ENCODE assay signal across 25 cellular contexts in genomic region chr5:34818717-34819116, GRCh38. TPM values are rescaled to one million over a fixed set of nuclear protein-coding genes. Genes with fewer than 3 reads are reported as not detected.
A peak's percentile ranks its signal among the peaks of the same experiment; 100 is the strongest.
DNase-seq lines count a peak whose midpoint lies in the region; ATAC-seq and TF ChIP-seq lines count a peak whose summit lies in the region.
"Had no signal": no experiment of that assay in that cellular context is flagged by ENCODE, and none has a peak within 500 bp of the region (broad histone marks: within the 10 kb centered on the region; RNA-seq: fewer than 3 reads in every experiment).

No MANE protein-coding gene starts in this region.

- POLR2A ChIA-PET in IMR-90 (lab: Charles Lee; ENCODE audit: unreplicated experiment) (no interaction called here), WTC11 (lab: Charles Lee) (no interaction called here)

- intact Hi-C loops in heart left ventricle (cut with DNase I) = no loop called here
- intact Hi-C loops in IMR-90 (cut with micrococcal nuclease) = no loop called here
- intact Hi-C loops in stomach (cut with DNase I; ENCODE audit: low total_unique reads) = no loop called here

- no peak overlapping the region for H4K8ac ChIP-seq in IMR-90 (ENCODE audit: low read depth in 2 of 2, low read length in 2 of 2)

- DNase-seq in cardiac muscle cell (ENCODE audit: low read depth in 1 of 2, low spot score in 1 of 2) = no peak
- DNase-seq in heart left ventricle = no peak
- DNase-seq in IMR-90 = no peak
- DNase-seq in WTC11 (ENCODE audit: low spot score) = no peak
- no peak for DNase-seq in stomach
- DNase-seq in erythroblast (lab: John Stamatoyannopoulos, UW) = no peak
- DNase-seq in pons (ENCODE audit: low spot score) = no peak
- DNase-seq: 8988T; ACHN; AML-193; BE2C; CD4-positive, alpha-beta T cell; CD8-positive, alpha-beta memory T cell; DMS 273 treated with DMSO at 0.1 percent for 48 hours; DMS79; EL; GDM1; HFFc6 had no signal

- H3K18ac ChIP-seq in IMR-90 (ENCODE audit: low read depth, low read length) = no peak overlapping the region

- no peaks in the 10 kb centered on the region for H3K27me3 Mint-ChIP-seq in WTC11 (ENCODE audit: low read depth)

- BruUV-seq in IMR-90 (replicated peaks; lab: Mats Ljungman, UMichigan) = no TSS peak

- H3K4me1 ChIP-seq in cardiac muscle cell (ENCODE audit: low read depth) (peaks cover 14% of the 10 kb centered on the region), heart left ventricle (no peaks in the 10 kb centered on the region), IMR-90 (ENCODE audit: control insufficient read depth, insufficient read depth, low read length) (no peaks in the 10 kb centered on the region), stomach (no peaks in the 10 kb centered on the region)
- H3K4me1 ChIP-seq: A549; BE2C; BLaER1 treated with 17β-estradiol and CSF1 and Interleukin-3, amounts not matched to agents 10 nM and 100 nM; HAP-1 had no signal

- H3K56ac ChIP-seq in IMR-90 (ENCODE audit: extremely low read depth, insufficient read depth, low read length) = no peak overlapping the region

- ATAC-seq in heart left ventricle (no peak), IMR-90 (ENCODE audit: low read depth) (no peak), WTC11 (no peak)
- ATAC-seq: A549, GM12878, GM23338 had no signal

- peak overlapping the region; percentile 0 for H3K27ac ChIP-seq in cardiac muscle cell
- no peak overlapping the region for H3K27ac ChIP-seq in heart left ventricle
- H3K27ac ChIP-seq in IMR-90 (ENCODE audit: insufficient read depth, low read length) = no peak overlapping the region
- H3K27ac ChIP-seq in stomach = no peak overlapping the region
- H3K27ac ChIP-seq: A549; BLaER1 treated with 17β-estradiol and CSF1 and Interleukin-3, amounts not matched to agents 10 nM and 100 nM had no signal

- H3K4me1 Mint-ChIP-seq in WTC11 = no peaks in the 10 kb centered on the region
- H3K4me1 Mint-ChIP-seq: CD14-positive monocyte; CD8-positive, alpha-beta memory T cell; GM23338 had no signal

- peaks cover 54% of the 10 kb centered on the region for H3K36me3 Mint-ChIP-seq in WTC11
- H3K36me3 Mint-ChIP-seq: CD14-positive monocyte; CD8-positive, alpha-beta memory T cell had no signal

- CTCF ChIA-PET in IMR-90 (lab: Yijun Ruan, JAX) = interaction anchor here (1.0 kb wide), 1 partner anchor 11 kb away, joined by 4 read pairs; no protein-coding TSS in a partner anchor
- CTCF ChIA-PET in WTC11 (lab: Charles Lee) = interaction anchor here (1.4 kb wide), 1 partner anchor 185 kb away, joined by 4 read pairs; no protein-coding TSS in a partner anchor

- H3K36me3 ChIP-seq in cardiac muscle cell (no peaks in the 10 kb centered on the region), heart left ventricle (peaks cover 0 to 59% (median 24%) of the 10 kb centered on the region in 9 donors), IMR-90 (ENCODE audit: control insufficient read depth, insufficient read depth, low read length) (peaks cover 40% of the 10 kb centered on the region), stomach (peaks cover 5 to 69% (median 49%) of the 10 kb centered on the region in 4 donors)
- H3K36me3 ChIP-seq: BE2C had no signal

- H3K14ac ChIP-seq in IMR-90 (replicated peaks; ENCODE audit: low read depth, low read length) = no peak overlapping the region

- H3K9me3 ChIP-seq in cardiac muscle cell (ENCODE audit: low read depth) (no peaks in the 10 kb centered on the region), heart left ventricle (no peaks in the 10 kb centered on the region), IMR-90 (ENCODE audit: control insufficient read depth, insufficient read depth, low read length) (no peaks in the 10 kb centered on the region), stomach (no peaks in the 10 kb centered on the region)
- H3K9me3 ChIP-seq: A549, BE2C, HAP-1 had no signal

- no peak overlapping the region for H2BK15ac ChIP-seq in IMR-90 (ENCODE audit: low read depth, low read length)

- H3K27me3 ChIP-seq in cardiac muscle cell = no peaks in the 10 kb centered on the region
- H3K27me3 ChIP-seq in heart left ventricle = no peaks in the 10 kb centered on the region
- no peaks in the 10 kb centered on the region for H3K27me3 ChIP-seq in IMR-90 (ENCODE audit: control insufficient read depth, insufficient read depth, low read length)
- no peaks in the 10 kb centered on the region for H3K27me3 ChIP-seq in stomach
- H3K27me3 ChIP-seq: BE2C; BLaER1 treated with 17β-estradiol and CSF1 and Interleukin-3, amounts not matched to agents 10 nM and 100 nM had no signal

- no peak overlapping the region for H2BK120ac ChIP-seq in IMR-90 (ENCODE audit: low read depth, low read length)

- no peak overlapping the region for H3K9ac ChIP-seq in IMR-90 (ENCODE audit: low read depth, low read length)
- H3K9ac ChIP-seq: BLaER1 treated with 17β-estradiol and CSF1 and Interleukin-3, amounts not matched to agents 10 nM and 100 nM had no signal

- 84 to 96% (median 93%) methylated on average over 3 of the region's 3 CpGs for WGBS in heart left ventricle, 4 donors
- WGBS in IMR-90 (ENCODE audit: extremely low coverage in 2 of 2, insufficient read length in 1 of 2), 2 experiments = no CpG with 5 or more reads among the region's 3 CpGs
- 81 to 93% (median 91%) methylated on average over 3 of the region's 3 CpGs for WGBS in stomach, 5 donors

- H3K4me3 ChIP-seq in cardiac muscle cell (no peak overlapping the region), heart left ventricle (no peak overlapping the region), IMR-90 (ENCODE audit: insufficient read depth, low read depth, low read length) (no peak overlapping the region), stomach (no peak overlapping the region)
- H3K4me3 ChIP-seq: A549; BLaER1 treated with 17β-estradiol and CSF1 and Interleukin-3, amounts not matched to agents 10 nM and 100 nM; GM12878; GM23338; HAP-1 had no signal

- peak overlapping the region; percentile 46 for H2BK5ac ChIP-seq in IMR-90 (ENCODE audit: low read depth, low read length, poor library complexity, severe bottlenecking)

- TF ChIP-seq POLR2A in heart left ventricle (IDR thresholded peaks at IDR 0.05) (no peak), IMR-90 (IDR thresholded peaks at IDR 0.05; ENCODE audit: low read depth, low read length) (no peak), stomach (IDR thresholded peaks at IDR 0.05) (no peak), erythroblast (IDR thresholded peaks at IDR 0.05; ENCODE audit: low read length) (no peak)

- H4K91ac ChIP-seq in IMR-90 (ENCODE audit: insufficient read depth, low read depth, low read length) = no peak overlapping the region

- no peak overlapping the region for H2BK20ac ChIP-seq in IMR-90 (ENCODE audit: low read depth, low read length)

- H3K9me1 ChIP-seq in IMR-90 (ENCODE audit: insufficient read depth, low read length) = no peaks in the 10 kb centered on the region

- TF ChIP-seq RAD21 in IMR-90 (IDR thresholded peaks at IDR 0.05; ENCODE audit: low read length) = no peak

- dilution Hi-C loops in IMR-90 (cut with HindIII; ENCODE audit: low sequenced_read_pairs, unreplicated experiment) = no loop called here

- no peaks in the 10 kb centered on the region for H3K9me3 Mint-ChIP-seq in WTC11
- H3K9me3 Mint-ChIP-seq: CD4-positive, alpha-beta T cell; CD8-positive, alpha-beta memory T cell; GM23338; HFFc6 had no signal

- H2AK5ac ChIP-seq in IMR-90 (ENCODE audit: low read depth, low read length) = no peak overlapping the region

- in situ Hi-C loops in IMR-90 (cut with MboI; ENCODE audit: low sequenced_read_pairs) = no loop called here

- no peak overlapping the region for H3K4ac ChIP-seq in IMR-90 (ENCODE audit: low read depth, low read length)

- H4K5ac ChIP-seq in IMR-90 (ENCODE audit: low read depth, low read length) = no peak overlapping the region

- H3K27ac Mint-ChIP-seq in WTC11 = peak overlapping the region; percentile 71
- H3K27ac Mint-ChIP-seq: CD14-positive monocyte; CD4-positive, alpha-beta T cell; CD8-positive, alpha-beta memory T cell; GM23338; HFFc6 had no signal

- no peak for TF ChIP-seq EP300 in stomach (IDR thresholded peaks at IDR 0.05)

- H2AFZ ChIP-seq in IMR-90 (replicated peaks; ENCODE audit: low read length, poor library complexity) = no peak overlapping the region
- H2AFZ ChIP-seq: GM23338 had no signal

- H3K79me1 ChIP-seq in IMR-90 (ENCODE audit: low read depth in 1 of 2, low read length in 2 of 2) = peaks cover 10 to 22% of the 10 kb centered on the region in 2 experiments

- TF ChIP-seq CTCF in cardiac muscle cell (IDR thresholded peaks at IDR 0.05; ENCODE audit: low read depth, low read length) (no peak), heart left ventricle (IDR thresholded peaks at IDR 0.05) (no peak), IMR-90 (conservative IDR thresholded peaks at IDR 0.05; ENCODE audit: low read depth, low read length) (no peak), WTC11 (IDR thresholded peaks at IDR 0.05) (no peak), stomach (IDR thresholded peaks at IDR 0.05) (no peak)

- no peak overlapping the region for H3K4me3 Mint-ChIP-seq in WTC11
- H3K4me3 Mint-ChIP-seq: CD14-positive monocyte; CD4-positive, alpha-beta T cell; CD8-positive, alpha-beta memory T cell; GM23338; HFFc6 had no signal

- H4K20me1 ChIP-seq in IMR-90 (ENCODE audit: insufficient read depth, low read length) = no peaks in the 10 kb centered on the region; the same call in 1 of the 2 replicates
- H4K20me1 ChIP-seq: BLaER1 treated with 17β-estradiol and CSF1 and Interleukin-3, amounts not matched to agents 10 nM and 100 nM had no signal

- H3K23ac ChIP-seq in IMR-90 (ENCODE audit: low read depth, low read length) = no peak overlapping the region

- no peak overlapping the region for H2AK9ac ChIP-seq in IMR-90 (replicated peaks; ENCODE audit: low read depth, low read length, poor library complexity)

- H3K4me2 ChIP-seq in IMR-90 (ENCODE audit: low read depth, low read length) = no peak overlapping the region
- H3K4me2 ChIP-seq: A549; BLaER1 treated with 17β-estradiol and CSF1 and Interleukin-3, amounts not matched to agents 10 nM and 100 nM; GM23338 had no signal

TF ChIP-seq in IMR-90, 13 proteins besides CTCF, POLR2A, EP300 and RAD21 (continues in another document):
- TF ChIP-seq RCOR1 (IDR thresholded peaks at IDR 0.05; ENCODE audit: insufficient replicate concordance, low read length) (no peak), MAZ (IDR thresholded peaks at IDR 0.05; ENCODE audit: borderline replicate concordance, low read depth, low read length) (no peak)

RNA-seq across cellular contexts. Expression of gene TTC23L, which starts 20.2 kb away (rescaled TPM):
- 0.98 and 1.6 TPM in 2 replicates for total RNA-seq in cardiac muscle cell
- 1.2 and 2.8 TPM in 2 replicates for polyA plus RNA-seq in cardiac muscle cell
- total RNA-seq in heart left ventricle = under 1 TPM in 1 of 9 donors, not detected in 8; 0.69 TPM
- polyA plus RNA-seq in heart left ventricle = under 1 TPM in 1 of 2 donors, not detected in 1; 0.06 TPM
- under 0.01 TPM in 2 replicates for total RNA-seq in IMR-90 (2012; rRNA removed)
- polyA plus RNA-seq in IMR-90 (2012; rRNA removed) = not detected in 2 replicates
- polyA plus RNA-seq in IMR-90 (2012; cell fraction: cytosol; rRNA removed) = 0.03 TPM in 1 of 2 replicates, not detected in the other
- polyA plus RNA-seq in IMR-90 (2012; cell fraction: nucleus; rRNA removed; ENCODE audit: low replicate concordance) = 0.19 TPM in 1 of 2 replicates, not detected in the other
- 1.6 to 2.4 TPM (median 1.9 TPM) in 3 replicates for total RNA-seq in WTC11 (2021)
- 1 to 10 TPM in 1 of 5 donors, under 1 TPM in 1, not detected in 3; 0.89 to 1.5 TPM for total RNA-seq in stomach
- polyA plus RNA-seq in stomach = under 1 TPM in 1 of 3 donors, not detected in 2; 0.15 TPM
- total RNA-seq: H4, HFFc6 had no signal
- polyA plus RNA-seq: CD14-positive monocyte; CD8-positive, alpha-beta memory T cell; GM12878 had no signal
